Comparison of ENCODE assay signal across 26 cellular contexts in genomic region chr9:5569357-5569756, GRCh38. TPM values are rescaled to one million over a fixed set of nuclear protein-coding genes. Genes with fewer than 3 reads are reported as not detected.
DNase-seq lines count a peak whose midpoint lies in the region; ATAC-seq, FAIRE-seq and TF ChIP-seq lines count a peak whose summit lies in the region.
"Had no signal": no experiment of that assay in that cellular context is flagged by ENCODE, and none has a peak within 500 bp of the region (broad histone marks: within the 10 kb centered on the region; RNA-seq: fewer than 3 reads in every experiment).

No MANE protein-coding gene starts in this region.

- H2BK120ac ChIP-seq in neuronal stem cell (ENCODE audit: low read depth, low read length) = no peak overlapping the region

- H3K14ac ChIP-seq in neuronal stem cell (ENCODE audit: low read length) = no peak overlapping the region

- CTCF ChIA-PET in K562 (lab: Yijun Ruan, JAX; ENCODE audit: low intra/inter-chr PET ratio) = no interaction called here

- H4K8ac ChIP-seq in neuronal stem cell (ENCODE audit: low read depth, low read length) = no peak overlapping the region

- no peaks in the 10 kb centered on the region for H4K20me1 ChIP-seq in K562 (replicated peaks; ENCODE audit: control insufficient read depth, insufficient read depth, low read length)

- no TSS peak for BruUV-seq in K562 (replicated peaks; lab: Mats Ljungman, UMichigan)

- in situ Hi-C loops in K562 (cut with MboI) = no loop called here

- no peak overlapping the region for H3K18ac ChIP-seq in neuronal stem cell (ENCODE audit: low read length)

- no peak overlapping the region for H2BK15ac ChIP-seq in neuronal stem cell (ENCODE audit: low read length)

- no peak overlapping the region for H3K4ac ChIP-seq in neuronal stem cell (ENCODE audit: low read length)

- H3K4me3 ChIP-seq in K562 (no peak overlapping the region), neuronal stem cell (ENCODE audit: low read length in 2 of 2) (no peak overlapping the region)
- H3K4me3 ChIP-seq: GM23338, mucosa of descending colon, right atrium auricular region, thyroid gland had no signal

- no peaks in the 10 kb centered on the region for H3K27me3 Mint-ChIP-seq in HFFc6 (ENCODE audit: insufficient read depth)

- peaks cover 43% of the 10 kb centered on the region for H3K36me3 Mint-ChIP-seq in HFFc6 (ENCODE audit: low read depth)
- H3K36me3 Mint-ChIP-seq: stimulated activated effector memory CD8-positive, alpha-beta T cell treated with anti-CD3 and anti-CD28 coated beads, Interleukin-12 subunit alpha, Interleukin-12 subunit beta, amount 100 ng/mL, for 72 hours had no signal

- no peak overlapping the region for H3K4me3 Mint-ChIP-seq in HFFc6
- H3K4me3 Mint-ChIP-seq: GM23338; stimulated activated effector memory CD8-positive, alpha-beta T cell treated with anti-CD3 and anti-CD28 coated beads, Interleukin-12 subunit alpha, Interleukin-12 subunit beta, amount 100 ng/mL, for 72 hours had no signal

- no peaks in the 10 kb centered on the region for H3K9me3 ChIP-seq in K562 (replicated peaks; ENCODE audit: control insufficient read depth, insufficient read depth, low read depth, low read length)
- H3K9me3 ChIP-seq in neuronal stem cell (replicated peaks in 1 of 2; ENCODE audit: control insufficient read depth in 2 of 2, insufficient read depth in 1 of 2, low read depth in 1 of 2, low read length in 2 of 2) = no peaks in the 10 kb centered on the region
- H3K9me3 ChIP-seq: BE2C, mucosa of descending colon, right atrium auricular region, thyroid gland had no signal

- H3K36me3 ChIP-seq in K562 (ENCODE audit: control insufficient read depth, insufficient read depth, low read length) = no peaks in the 10 kb centered on the region
- H3K36me3 ChIP-seq in neuronal stem cell (replicated peaks in 1 of 2; ENCODE audit: control insufficient read depth in 2 of 2, insufficient read depth in 2 of 2, low read length in 2 of 2) = no peaks in the 10 kb centered on the region
- H3K36me3 ChIP-seq: BE2C, right atrium auricular region, thyroid gland had no signal

- no peak overlapping the region for H3K23ac ChIP-seq in neuronal stem cell (ENCODE audit: low read depth, low read length, poor library complexity)

- no peak overlapping the region for H2AK5ac ChIP-seq in neuronal stem cell (ENCODE audit: low read depth, low read length)

- no peak for TF ChIP-seq POLR2A in K562 (conservative IDR thresholded peaks at IDR 0.05)

- H3K9ac ChIP-seq in K562 (ENCODE audit: insufficient read depth in 1 of 2, low read depth in 2 of 2, low read length in 2 of 2) (no peak overlapping the region), neuronal stem cell (ENCODE audit: low read depth, low read length, poor library complexity) (no peak overlapping the region)

- no peak overlapping the region for H2BK5ac ChIP-seq in neuronal stem cell (ENCODE audit: low read length)

- H3K27ac ChIP-seq in K562 (ENCODE audit: extremely low read depth, low read depth, low read length) = no peak overlapping the region
- H3K27ac ChIP-seq in neuronal stem cell (replicated peaks; ENCODE audit: low read length) = no peak overlapping the region
- H3K27ac ChIP-seq: 22Rv1, right atrium auricular region, thyroid gland had no signal

- POLR2A ChIA-PET in K562 (lab: Yijun Ruan, JAX) = interaction anchor here (0.7 to 1.0 kb wide), 2 partner anchors 12 to 234 kb away, joined by 3 to 4 read pairs; no protein-coding TSS in a partner anchor

- ATAC-seq in K562 = peak; percentile 80
- ATAC-seq in HG02981 (IDR thresholded peaks at IDR 0.05; ENCODE audit: unreplicated experiment) = no peak
- ATAC-seq: GM23338; HepG2; stimulated activated effector memory CD8-positive, alpha-beta T cell treated with anti-CD3 and anti-CD28 coated beads, Interleukin-12 subunit alpha, Interleukin-12 subunit beta, amount 100 ng/mL, for 72 hours had no signal

- H4K91ac ChIP-seq in neuronal stem cell (ENCODE audit: low read depth, low read length, poor library complexity) = no peak overlapping the region

- no peaks in the 10 kb centered on the region for H3K79me1 ChIP-seq in neuronal stem cell (ENCODE audit: low read depth, low read length)

- TF ChIP-seq CTCF in HFFc6 (IDR thresholded peaks at IDR 0.05) = no peak
- no peak for TF ChIP-seq CTCF in K562 (IDR thresholded peaks at IDR 0.05 in 2 of 3, conservative IDR thresholded peaks at IDR 0.05 in 1 of 3; ENCODE audit: insufficient read depth in 2 of 3, low read depth in 1 of 3, low read length in 3 of 3)

- H3K27ac Mint-ChIP-seq in HFFc6 = peak overlapping the region; percentile 2; the same call in 1 of the 2 replicates
- H3K27ac Mint-ChIP-seq: activated T-helper 2 cell treated with anti-CD3 and anti-CD28 coated beads, Interferon-gamma antibody, Interleukin-2, Interleukin-4, amounts not matched to agents 10 μg/mL and 5 μg/mL and 100 μg/mL, durations not matched to agents 14 hours and 24 hours and 36 hours; GM23338; stimulated activated effector memory CD8-positive, alpha-beta T cell treated with anti-CD3 and anti-CD28 coated beads, Interleukin-12 subunit alpha, Interleukin-12 subunit beta, amount 100 ng/mL, for 72 hours had no signal

- H3K27me3 ChIP-seq in K562 (ENCODE audit: control insufficient read depth in 2 of 2, insufficient read depth in 2 of 2, low read length in 2 of 2) = no peaks in the 10 kb centered on the region
- H3K27me3 ChIP-seq in neuronal stem cell (ENCODE audit: control insufficient read depth in 3 of 3, insufficient read depth in 3 of 3, low read depth in 1 of 3, low read length in 3 of 3) = no peaks in the 10 kb centered on the region
- H3K27me3 ChIP-seq: BE2C, right atrium auricular region, thyroid gland had no signal

- H2AFZ ChIP-seq in K562 (ENCODE audit: low read depth, low read length) = no peak overlapping the region
- peak overlapping the region; percentile 54 for H2AFZ ChIP-seq in neuronal stem cell (ENCODE audit: low read length)
- H2AFZ ChIP-seq: GM23338 had no signal

- H2BK12ac ChIP-seq in neuronal stem cell (ENCODE audit: low read length) = no peak overlapping the region

- TF ChIP-seq EP300 in K562 (IDR thresholded peaks at IDR 0.05; ENCODE audit: low read length) = no peak

- no peak for FAIRE-seq in K562 (lab: Jason Lieb, UNC)
- FAIRE-seq: HepG2 had no signal

- intact Hi-C loops in K562 (cut with micrococcal nuclease) = no loop called here

- no peak overlapping the region for H3K4me2 ChIP-seq in K562 (ENCODE audit: insufficient read depth, low read length)
- H3K4me2 ChIP-seq in neuronal stem cell (ENCODE audit: insufficient read depth, low read length, poor library complexity, severe bottlenecking) = no peak overlapping the region
- H3K4me2 ChIP-seq: GM23338 had no signal

- H3K9me1 ChIP-seq in K562 (ENCODE audit: control insufficient read depth, insufficient read depth, low read length) = no peaks in the 10 kb centered on the region

- no peaks in the 10 kb centered on the region for H3K79me2 ChIP-seq in K562 (ENCODE audit: control insufficient read depth, insufficient read depth, low read length)

- H3K4me1 ChIP-seq in K562 (replicated peaks in 1 of 2; ENCODE audit: control insufficient read depth in 2 of 2, insufficient read depth in 2 of 2, low read length in 2 of 2) (0 out of 5 replicates have a peak, but pooled peaks cover 0 to 6% of the 10 kb centered on the region in 2 experiments), neuronal stem cell (ENCODE audit: control insufficient read depth in 2 of 2, insufficient read depth in 1 of 2, low read depth in 1 of 2, low read length in 2 of 2) (peaks cover 6 to 10% of the 10 kb centered on the region in 2 donors)
- H3K4me1 ChIP-seq: BE2C, right atrium auricular region had no signal

- peaks cover 33% of the 10 kb centered on the region for H3K4me1 Mint-ChIP-seq in HFFc6 (ENCODE audit: low read depth)

- H3K9me3 Mint-ChIP-seq in HFFc6 = no peaks in the 10 kb centered on the region
- H3K9me3 Mint-ChIP-seq: activated T-helper 2 cell treated with anti-CD3 and anti-CD28 coated beads, Interferon-gamma antibody, Interleukin-2, Interleukin-4, amounts not matched to agents 10 μg/mL and 5 μg/mL and 100 μg/mL, durations not matched to agents 14 hours and 24 hours and 36 hours; GM23338; stimulated activated effector memory CD8-positive, alpha-beta T cell treated with anti-CD3 and anti-CD28 coated beads, Interleukin-12 subunit alpha, Interleukin-12 subunit beta, amount 100 ng/mL, for 72 hours had no signal

- DNase-seq in SIG-M5 treated with dmso at 0.1 percent for 504 hours (lab: John Stamatoyannopoulos, UW; ENCODE audit: unreplicated experiment) = peak; percentile 31
- DNase-seq in SIG-M5 (lab: John Stamatoyannopoulos, UW) = no peak
- DNase-seq in HFFc6 = no peak
- DNase-seq in K562 (ENCODE audit: extremely low read depth in 1 of 4, low spot score in 3 of 4) = peak in 1 of 4 experiments; percentile 7
- no peak for DNase-seq in neuronal stem cell (ENCODE audit: low spot score)
- no peak for DNase-seq in GDM1 (lab: John Stamatoyannopoulos, UW)
- DNase-seq in NK-92 treated with Interleukin-12 subunit alpha and Interleukin-12 subunit beta, amount 100 ng/mL, for 24 hours (lab: John Stamatoyannopoulos, UW) = no peak
- DNase-seq: BE2C; cerebellar nuclear complex; DMS 273 treated with DMSO at 0.1 percent for 48 hours; effector memory CD4-positive, alpha-beta T cell; hippocampal formation; left cardiac atrium; MM.1S; mucosa of descending colon; NCI-H187; stimulated activated CD4-positive, alpha-beta T cell treated with anti-CD3 and anti-CD28 coated beads, Interleukin-15, amount 100 ng/mL, for 24 hours; T-helper 1 cell; thyroid gland had no signal

- TF ChIP-seq RAD21 in K562 (CRISPR knock-in tag; conservative IDR thresholded peaks at IDR 0.05 in 1 of 2, IDR thresholded peaks at IDR 0.05 in 1 of 2) = no peak

RNA-seq across cellular contexts. Expression of gene PDCD1LG2, which starts 59.0 kb away (rescaled TPM):
- 10 to 100 TPM; 31.6 to 50.9 (median 42.6) TPM for total RNA-seq in HFFc6 (2021; fragmentation: NEBNext Ultra II Directional; extraction: Animal tissue kit (Norgen Biotek cat#: 25700))
- not detected in 2 replicates for total RNA-seq in K562 (2011; cell fraction: chromatin; rRNA removed; ENCODE audit: low replicate concordance)
- not detected in 2 replicates for total RNA-seq in K562 (2011; cell fraction: nucleolus; rRNA removed)
- not detected in 2 replicates for total RNA-seq in K562 (2011; cell fraction: nucleoplasm; rRNA removed)
- total RNA-seq in K562 (2014; rRNA removed) = not detected in 2 replicates
- total RNA-seq in K562 (2014; rRNA removed; fragmentation: Illumina TruSeq; extraction: Trizol) = not detected in 2 replicates
- not detected in 2 replicates for total RNA-seq in K562 (2015; rRNA removed; fragmentation: Illumina TruSeq; extraction: Trizol)
- total RNA-seq in K562 (2021) = not detected in 2 replicates
- polyA plus RNA-seq in K562 (2011; rRNA removed) = not detected in 2 replicates
- not detected in 2 replicates for polyA plus RNA-seq in K562 (2011; cell fraction: cytosol; rRNA removed)
- polyA plus RNA-seq in K562 (2011; cell fraction: nucleus; rRNA removed) = not detected in 2 replicates
- polyA plus RNA-seq in K562 (2012) = not detected in 2 replicates
- polyA plus RNA-seq in K562 (2014; fragmentation: Illumina TruSeq; extraction: Trizol) = not detected in 2 replicates
- not detected for polyA plus RNA-seq in K562 (2014; fragmentation: Nextera tagmentation; extraction: Ambion mirVana)
- not detected in 2 replicates for polyA plus RNA-seq in K562 (2014; rRNA removed)
- not detected in 2 replicates for polyA minus RNA-seq in K562 (2011; rRNA and poly(A)+ RNA removed)
- polyA minus RNA-seq in K562 (2011; cell fraction: cytosol; rRNA and poly(A)+ RNA removed) = not detected in 2 replicates
- not detected in 2 replicates for polyA minus RNA-seq in K562 (2011; cell fraction: nucleus; rRNA and poly(A)+ RNA removed)
- polyA plus RNA-seq in neuronal stem cell (2013, experiment 1 of 2) = not detected
- polyA plus RNA-seq in neuronal stem cell (2013, experiment 2 of 2) = not detected
- total RNA-seq: GM23338, HepG2 had no signal
- polyA plus RNA-seq: GM23338, HepG2 had no signal

RNA-seq across cellular contexts. Expression of gene RIC1, which starts 59.5 kb away (rescaled TPM):
- 10 to 100 TPM; 25.8 to 35.2 (median 29.8) TPM for total RNA-seq in HFFc6 (2021; fragmentation: NEBNext Ultra II Directional; extraction: Animal tissue kit (Norgen Biotek cat#: 25700))
- total RNA-seq in K562 (2011; cell fraction: chromatin; rRNA removed; ENCODE audit: low replicate concordance) = 52.2 and 109 TPM in 2 replicates
- total RNA-seq in K562 (2011; cell fraction: nucleolus; rRNA removed) = 26.7 and 28.7 TPM in 2 replicates
- 44.5 and 49.4 TPM in 2 replicates for total RNA-seq in K562 (2011; cell fraction: nucleoplasm; rRNA removed)
- total RNA-seq in K562 (2014; rRNA removed) (13.0 and 14.7 TPM in 2 replicates), K562 (2014; rRNA removed; fragmentation: Illumina TruSeq; extraction: Trizol) (16.6 and 18.8 TPM in 2 replicates), K562 (2015; rRNA removed; fragmentation: Illumina TruSeq; extraction: Trizol) (16.9 and 17.0 TPM in 2 replicates), K562 (2021) (14.0 and 16.9 TPM in 2 replicates)
- polyA plus RNA-seq in K562 (2011; rRNA removed) (25.8 TPM in 2 replicates), K562 (2014; fragmentation: Illumina TruSeq; extraction: Trizol) (13.5 and 15.0 TPM in 2 replicates), K562 (2014; fragmentation: Nextera tagmentation; extraction: Ambion mirVana) (1 to 10 TPM; 3.2 to 4.2 TPM), K562 (2014; rRNA removed) (10.9 and 14.1 TPM in 2 replicates)
- polyA plus RNA-seq in K562 (2011; cell fraction: cytosol; rRNA removed) = 11.2 and 19.1 TPM in 2 replicates
- polyA plus RNA-seq in K562 (2011; cell fraction: nucleus; rRNA removed) = 58.8 and 71.9 TPM in 2 replicates
- 8.3 and 8.5 TPM in 2 replicates for polyA plus RNA-seq in K562 (2012)
- polyA minus RNA-seq in K562 (2011; rRNA and poly(A)+ RNA removed) = 62.1 and 64.1 TPM in 2 replicates
- polyA minus RNA-seq in K562 (2011; cell fraction: cytosol; rRNA and poly(A)+ RNA removed) = 17.9 and 20.6 TPM in 2 replicates
- 53.4 and 84.0 TPM in 2 replicates for polyA minus RNA-seq in K562 (2011; cell fraction: nucleus; rRNA and poly(A)+ RNA removed)
- polyA plus RNA-seq in neuronal stem cell (2013, experiment 1 of 2) = 10.3 TPM
- 10.1 TPM for polyA plus RNA-seq in neuronal stem cell (2013, experiment 2 of 2)

Comparison
In these comparisons a context has a peak if more than half of its experiments do, and no peak if none do; other contexts are left out.
1. RNA of gene PDCD1LG2, which starts 59.0 kb away (total RNA-seq): 31.6 to 50.9 TPM in HFFc6; not detected in K562; every median in the first group is over 10 times any median in the second.